ENCODE assay signal across 8 cellular contexts in genomic region chr7:136086712-136087111, GRCh38.
A peak's percentile ranks its signal among the peaks of the same experiment; 100 is the strongest.
DNase-seq lines count a peak whose midpoint lies in the region; ATAC-seq and TF ChIP-seq lines count a peak whose summit lies in the region.

No MANE protein-coding gene starts in this region.

- no peak overlapping the region for H2BK5ac ChIP-seq in trophoblast cell (ENCODE audit: low read depth, low read length, poor library complexity)

- no peak overlapping the region for H3K4me3 ChIP-seq in Jurkat, Clone E6-1 (ENCODE audit: low read length)
- H3K4me3 ChIP-seq in heart left ventricle, result peak overlapping the region in 11 of 12 donors; percentile 24 to 64 (median 51)
- H3K4me3 ChIP-seq in trophoblast cell (ENCODE audit: low read depth, low read length), result no peak overlapping the region

- DNase-seq in ELR (ENCODE audit: low read depth), result peak; percentile 84
- DNase-seq in Jurkat, Clone E6-1 (ENCODE audit: low read depth, low spot score), result peak; percentile 63
- peak; percentile 19 for DNase-seq in activated CD8-positive, alpha-beta T cell treated with anti-CD3 and anti-CD28 coated beads for 36 hours
- DNase-seq in heart left ventricle, result peak in 4 of 5 donors; percentile 63 to 72 (median 68)
- peak; percentile 90 to 97 for DNase-seq in trophoblast cell
- no peak for DNase-seq in NCI-H187 treated with DMSO at 0.1 percent for 48 hours (lab: John Stamatoyannopoulos, UW)
- no peak for DNase-seq in retina

- H2BK12ac ChIP-seq in trophoblast cell (ENCODE audit: low read length), result no peak overlapping the region

- no peak overlapping the region for H2BK120ac ChIP-seq in trophoblast cell (ENCODE audit: insufficient read depth, low read length, poor library complexity)

- H4K8ac ChIP-seq in trophoblast cell (ENCODE audit: low read depth, low read length), result no peak overlapping the region

- no peak overlapping the region for H2AK5ac ChIP-seq in trophoblast cell (ENCODE audit: low read length)

- H3K4me1 ChIP-seq in heart left ventricle (peaks cover 0 to 9% (median 4%) of the 10 kb centered on the region in 12 donors), trophoblast cell (ENCODE audit: control insufficient read depth in 1 of 2, insufficient read depth in 2 of 2, low read length in 2 of 2) (no peaks in the 10 kb centered on the region)

- CTCF ChIA-PET in activated CD8-positive, alpha-beta T cell treated with anti-CD3 and anti-CD28 coated beads for 36 hours (lab: Charles Lee), result no interaction called here

- H3K79me2 ChIP-seq in trophoblast cell (ENCODE audit: control insufficient read depth, insufficient read depth, low read length, poor library complexity), result no peaks in the 10 kb centered on the region

- peaks cover 5% of the 10 kb centered on the region for H3K27me3 Mint-ChIP-seq in activated CD8-positive, alpha-beta T cell treated with anti-CD3 and anti-CD28 coated beads for 36 hours

- no peak overlapping the region for H3K4me3 Mint-ChIP-seq in activated CD8-positive, alpha-beta T cell treated with anti-CD3 and anti-CD28 coated beads for 36 hours

- no peak overlapping the region for H2AFZ ChIP-seq in trophoblast cell (ENCODE audit: insufficient read depth, low read length, poor library complexity)

- H3K79me1 ChIP-seq in trophoblast cell (ENCODE audit: low read length), result no peaks in the 10 kb centered on the region

- H3K27ac ChIP-seq in heart left ventricle (peak overlapping the region in 5 of 12 donors; percentile 14 to 49 (median 44)), trophoblast cell (ENCODE audit: low read depth, low read length) (no peak overlapping the region)

- POLR2A ChIA-PET in activated CD8-positive, alpha-beta T cell treated with anti-CD3 and anti-CD28 coated beads for 36 hours (lab: Charles Lee), result no interaction called here

- ATAC-seq in GM21515 (IDR thresholded peaks at IDR 0.05; ENCODE audit: unreplicated experiment) (peak; percentile 83), heart left ventricle (peak; percentile 99 to 100 (median 100))
- peak; percentile 78 for ATAC-seq in activated CD8-positive, alpha-beta T cell treated with anti-CD3 and anti-CD28 coated beads for 36 hours

- H3K4me2 ChIP-seq in trophoblast cell (ENCODE audit: low read length), result no peak overlapping the region

- intact Hi-C loops in activated CD8-positive, alpha-beta T cell treated with anti-CD3 and anti-CD28 coated beads for 36 hours (cut with micrococcal nuclease), result no loop called here
- intact Hi-C loops in heart left ventricle (cut with DNase I), result no loop called here

- no peak overlapping the region for H3K27ac Mint-ChIP-seq in activated CD8-positive, alpha-beta T cell treated with anti-CD3 and anti-CD28 coated beads for 36 hours

- no peaks in the 10 kb centered on the region for H3K27me3 ChIP-seq in heart left ventricle
- H3K27me3 ChIP-seq in trophoblast cell (ENCODE audit: insufficient read depth, low read length), result no peaks in the 10 kb centered on the region

- TF ChIP-seq CTCF in activated CD8-positive, alpha-beta T cell treated with anti-CD3 and anti-CD28 coated beads for 36 hours (IDR thresholded peaks at IDR 0.05), result no peak
- no peak for TF ChIP-seq CTCF in heart left ventricle (IDR thresholded peaks at IDR 0.05)

- 12 to 24% (median 15%) methylated on average over 3 of the region's 3 CpGs for WGBS in heart left ventricle, 4 donors
- no CpG with 5 or more reads among the region's 3 CpGs for WGBS in trophoblast cell (ENCODE audit: extremely low coverage, insufficient coverage, insufficient read length)

- no peak overlapping the region for H4K91ac ChIP-seq in trophoblast cell (ENCODE audit: low read depth, low read length)

- H3K9ac ChIP-seq in trophoblast cell (ENCODE audit: low read length), result no peak overlapping the region

- H4K12ac ChIP-seq in trophoblast cell (ENCODE audit: low read depth, low read length), result no peak overlapping the region

- no peak overlapping the region for H3K23ac ChIP-seq in trophoblast cell (ENCODE audit: low read length)

- no peaks in the 10 kb centered on the region for H3K36me3 ChIP-seq in heart left ventricle
- no peaks in the 10 kb centered on the region for H3K36me3 ChIP-seq in trophoblast cell (ENCODE audit: control insufficient read depth in 1 of 2, insufficient read depth in 2 of 2, low read length in 2 of 2)

- H3K36me3 Mint-ChIP-seq in activated CD8-positive, alpha-beta T cell treated with anti-CD3 and anti-CD28 coated beads for 36 hours (ENCODE audit: low read depth), result no peaks in the 10 kb centered on the region

- no peaks in the 10 kb centered on the region for H3K9me3 Mint-ChIP-seq in activated CD8-positive, alpha-beta T cell treated with anti-CD3 and anti-CD28 coated beads for 36 hours

- H3K9me3 ChIP-seq in heart left ventricle, result no peaks in the 10 kb centered on the region
- H3K9me3 ChIP-seq in trophoblast cell (ENCODE audit: insufficient read depth, low read depth, low read length), result no peaks in the 10 kb centered on the region

- H3K4me1 Mint-ChIP-seq in activated CD8-positive, alpha-beta T cell treated with anti-CD3 and anti-CD28 coated beads for 36 hours (ENCODE audit: low read depth), result no peaks in the 10 kb centered on the region

- no peak overlapping the region for H3K18ac ChIP-seq in trophoblast cell (ENCODE audit: low read length)

- no peak overlapping the region for H3K14ac ChIP-seq in trophoblast cell (ENCODE audit: low read length)

- no peak overlapping the region for H3K4ac ChIP-seq in trophoblast cell (ENCODE audit: low read depth, low read length)

- TF ChIP-seq POLR2A in heart left ventricle (IDR thresholded peaks at IDR 0.05), result peak in 1 of 2 donors; percentile 42

Comparison
In these comparisons a context has a peak if more than half of its experiments do, and no peak if none do; other contexts are left out.
1. DNase-seq: peak in ELR (single experiment), Jurkat, Clone E6-1 (single experiment), activated CD8-positive, alpha-beta T cell treated with anti-CD3 and anti-CD28 coated beads for 36 hours (single experiment), heart left ventricle (4 of 5) and trophoblast cell (2 of 2); none in NCI-H187 treated with DMSO at 0.1 percent for 48 hours (single experiment) and retina (single experiment).
2. H3K4me3 ChIP-seq: peak in heart left ventricle (11 of 12); none in Jurkat, Clone E6-1 (single experiment) and trophoblast cell (single experiment).
3. Peak in every context shown above with its lines, with median percentiles within 50 percentile points of each other: ATAC-seq.